ENCODE assay signal across 7 cellular contexts in genomic region chr1:223992456-223993246, GRCh38.
DNase-seq lines count a peak whose midpoint lies in the region; ATAC-seq and TF ChIP-seq lines count a peak whose summit lies in the region.
"Not testable (repeated sequence)": the region's sequence is repeated elsewhere in the genome, so short reads cannot be mapped to it uniquely, and the experiment has no call there.

No MANE protein-coding gene starts in this region.

- H3K9me2 ChIP-seq in hepatocyte (replicated peaks; ENCODE audit: insufficient read depth), result not testable (repeated sequence)

- H3K27me3 ChIP-seq in hepatocyte, result not testable (repeated sequence)

- WGBS in hepatocyte (ENCODE audit: low lambda C conversion rate, missing lambda C conversion rate), result under 1% methylated on average over 50 of the region's 70 CpGs

- H3K4me3 ChIP-seq in astrocyte of the cerebellum (ENCODE audit: low read depth, low read length), result peak overlapping the region; percentile 54
- peak overlapping the region; percentile 88 for H3K4me3 ChIP-seq in hepatocyte

- peak overlapping the region; percentile 96 for H3K27ac ChIP-seq in hepatocyte

- TF ChIP-seq CTCF in astrocyte of the cerebellum (IDR thresholded peaks at IDR 0.05; ENCODE audit: low read depth, low read length, missing control alignments), result not testable (repeated sequence)
- peak; percentile 13 for TF ChIP-seq CTCF in hepatocyte (IDR thresholded peaks at IDR 0.05; ENCODE audit: poor library complexity)

- not testable (repeated sequence) for H3K9me3 ChIP-seq in hepatocyte (ENCODE audit: low read depth)

- DNase-seq in NCI-H1930 (lab: John Stamatoyannopoulos, UW) (peak; percentile 96 to 98), T-helper 22 cell (ENCODE audit: low read depth) (peak; percentile 100), astrocyte of the cerebellum (ENCODE audit: low read depth) (peak; percentile 95), hepatocyte (ENCODE audit: low spot score) (peak; percentile 99), renal cortical epithelial cell (ENCODE audit: low read depth) (peak; percentile 94)

- H2AFZ ChIP-seq in hepatocyte, result peak overlapping the region; percentile 78

- H3K4me2 ChIP-seq in hepatocyte, result peak overlapping the region; percentile 90

- peaks cover 16% of the 10 kb centered on the region for H3K79me2 ChIP-seq in hepatocyte

- ATAC-seq in GM18505 (IDR thresholded peaks at IDR 0.05; ENCODE audit: unreplicated experiment) (peak; percentile 100), HG02973 (IDR thresholded peaks at IDR 0.05; ENCODE audit: unreplicated experiment) (peak; percentile 100)

- not testable (repeated sequence) for H3K36me3 ChIP-seq in hepatocyte (replicated peaks; ENCODE audit: insufficient read depth, low read depth)

- not testable (repeated sequence) for H3K4me1 ChIP-seq in hepatocyte (ENCODE audit: insufficient read depth)

- not testable (repeated sequence) for H4K20me1 ChIP-seq in hepatocyte (ENCODE audit: insufficient read depth, poor library complexity, severe bottlenecking)

- in situ Hi-C loops in astrocyte of the cerebellum (cut with HindIII; ENCODE audit: low sequenced_read_pairs), result not testable (repeated sequence)

- not testable (repeated sequence) for TF ChIP-seq POLR2A in GM18505 (IDR thresholded peaks at IDR 0.05; ENCODE audit: borderline replicate concordance, extremely low read depth, insufficient read depth, insufficient read length)

Comparison
In these comparisons a context has a peak if more than half of its experiments do, and no peak if none do; other contexts are left out.
1. Peak in every context shown above with its lines: DNase-seq, ATAC-seq, H3K4me3 ChIP-seq and H3K27ac ChIP-seq.